1 cellular context compared by ENCODE assay signal in genomic region chr10:5975641-5976473, GRCh38.
TF ChIP-seq lines count a peak whose summit lies in the region.

No MANE protein-coding gene starts in this region.

TF ChIP-seq in GM12878, 131 proteins besides CTCF, POLR2A, EP300 and RAD21 (continued from another document and continues in another):
- TF ChIP-seq YBX1 (IDR thresholded peaks at IDR 0.05) (no peak), MYB (IDR thresholded peaks at IDR 0.05; ENCODE audit: borderline replicate concordance, low read depth, low read length) (no peak), PAX8 (IDR thresholded peaks at IDR 0.05) (no peak), ATF7 (IDR thresholded peaks at IDR 0.05; ENCODE audit: low read depth) (peak; percentile 84), ETV6 (conservative IDR thresholded peaks at IDR 0.05 in 1 of 2, IDR thresholded peaks at IDR 0.05 in 1 of 2; ENCODE audit: borderline replicate concordance in 1 of 2, low read depth in 1 of 2) (peak in 1 of 2 experiments; percentile 51; a peak in 1 of 4 replicates), IRF4 (IDR thresholded peaks at IDR 0.05; ENCODE audit: low read depth, low read length) (peak; percentile 77), TARDBP (IDR thresholded peaks at IDR 0.05; ENCODE audit: borderline replicate concordance) (no peak), BHLHE40 (IDR thresholded peaks at IDR 0.05; ENCODE audit: borderline replicate concordance in 1 of 2, low read depth in 2 of 2, low read length in 1 of 2) (peak in 1 of 2 experiments; percentile 42; a peak in 1 of 4 replicates), CBFB (IDR thresholded peaks at IDR 0.05; ENCODE audit: low read depth) (no peak), EGR1 (IDR thresholded peaks at IDR 0.05; ENCODE audit: borderline replicate concordance in 1 of 2, low read depth in 2 of 2, low read length in 2 of 2) (peak in 1 of 2 experiments; percentile 51; a peak in 1 of 3 replicates), CBX3 (IDR thresholded peaks at IDR 0.05; ENCODE audit: borderline replicate concordance, low read depth) (no peak), NFXL1 (IDR thresholded peaks at IDR 0.05; ENCODE audit: borderline replicate concordance) (peak; percentile 62; the same call in 1 of the 2 replicates), JUND (IDR thresholded peaks at IDR 0.05; ENCODE audit: low read depth, low read length) (no peak; the same call in 1 of the 2 replicates), RB1 (IDR thresholded peaks at IDR 0.05; ENCODE audit: borderline replicate concordance) (no peak), SMC3 (IDR thresholded peaks at IDR 0.05; ENCODE audit: borderline replicate concordance, low read length) (no peak), IRF3 (IDR thresholded peaks at IDR 0.05) (no peak), MEF2A (IDR thresholded peaks at IDR 0.05; ENCODE audit: insufficient read depth, low read depth, low read length) (peak; percentile 45; the same call in 1 of the 2 replicates), ATF3 (IDR thresholded peaks at IDR 0.05; ENCODE audit: borderline replicate concordance, extremely low read depth, low read depth, low read length) (no peak), HSF1 (IDR thresholded peaks at IDR 0.05; ENCODE audit: low read depth, low read length) (no peak), CREB1 (IDR thresholded peaks at IDR 0.05; ENCODE audit: low read depth) (peak; percentile 60; the same call in 1 of the 2 replicates), RUNX3 (IDR thresholded peaks at IDR 0.05; ENCODE audit: low read length) (peak; percentile 44), CHD2 (IDR thresholded peaks at IDR 0.05; ENCODE audit: borderline replicate concordance, low read depth, low read length) (0 out of 2 replicates have a peak, but pooled peaks have one; percentile 10), NFIC (IDR thresholded peaks at IDR 0.05; ENCODE audit: low read depth, low read length) (peak; percentile 54; the same call in 1 of the 2 replicates), MAX (IDR thresholded peaks at IDR 0.05; ENCODE audit: low read depth, low read length) (no peak), POLR2AphosphoS2 (IDR thresholded peaks at IDR 0.05; ENCODE audit: low read depth, low read length) (no peak), ZNF24 (IDR thresholded peaks at IDR 0.05) (no peak), CUX1 (IDR thresholded peaks at IDR 0.05; ENCODE audit: insufficient replicate concordance, low read depth, low read length) (no peak), SMAD5 (IDR thresholded peaks at IDR 0.05; ENCODE audit: low read depth) (no peak), ZBTB40 (IDR thresholded peaks at IDR 0.05; ENCODE audit: borderline replicate concordance) (no peak), PAX5 (IDR thresholded peaks at IDR 0.05; ENCODE audit: borderline replicate concordance, low read depth, low read length) (peak; percentile 60; the same call in 1 of the 2 replicates), MXI1 (IDR thresholded peaks at IDR 0.05; ENCODE audit: low read depth, low read length) (no peak), ESRRA (IDR thresholded peaks at IDR 0.05; ENCODE audit: low read length) (no peak), ASH2L (IDR thresholded peaks at IDR 0.05; ENCODE audit: borderline replicate concordance, low read depth) (no peak), RBBP5 (conservative IDR thresholded peaks at IDR 0.05) (no peak), SP1 (IDR thresholded peaks at IDR 0.05; ENCODE audit: low read depth, low read length) (peak; percentile 21), PBX3 (IDR thresholded peaks at IDR 0.05; ENCODE audit: insufficient replicate concordance, low read depth, low read length) (no peak), BRCA1 (IDR thresholded peaks at IDR 0.05; ENCODE audit: low read depth, low read length) (no peak), SREBF2 (IDR thresholded peaks at IDR 0.05; ENCODE audit: low read length) (no peak), ZBTB33 (IDR thresholded peaks at IDR 0.05) (no peak; the same call in 1 of the 2 replicates), NBN (IDR thresholded peaks at IDR 0.05) (peak; percentile 87), TAF1 (IDR thresholded peaks at IDR 0.05; ENCODE audit: borderline replicate concordance, low read depth, low read length) (peak; percentile 55; the same call in 1 of the 2 replicates), ZBTB11 (CRISPR knock-in tag; IDR thresholded peaks at IDR 0.05) (no peak), HDAC2 (IDR thresholded peaks at IDR 0.05) (no peak), ZSCAN29 (IDR thresholded peaks at IDR 0.05) (no peak), STAT1 (conservative IDR thresholded peaks at IDR 0.05) (no peak), NR2C1 (IDR thresholded peaks at IDR 0.05) (peak; percentile 91), DPF2 (IDR thresholded peaks at IDR 0.05) (peak; percentile 37; the same call in 1 of the 2 replicates)
